Comparison of ENCODE assay signal across 8 cellular contexts in genomic region chr11:34105957-34106504, GRCh38. TPM values are rescaled to one million over a fixed set of nuclear protein-coding genes. Genes with fewer than 3 reads are reported as not detected.
DNase-seq lines count a peak whose midpoint lies in the region; ATAC-seq and TF ChIP-seq lines count a peak whose summit lies in the region.

No MANE protein-coding gene starts in this region.

- peaks cover 0 to 2% of the 10 kb centered on the region in 2 donors for H3K27me3 Mint-ChIP-seq in CD4-positive, alpha-beta memory T cell

- peaks cover 24% of the 10 kb centered on the region for H3K36me3 ChIP-seq in CD4-positive, alpha-beta memory T cell (ENCODE audit: insufficient read depth, low read length)
- H3K36me3 ChIP-seq in right lobe of liver (peaks cover 0 to 34% (median 4%) of the 10 kb centered on the region in 4 donors), upper lobe of left lung (peaks cover 0 to 31% (median 7%) of the 10 kb centered on the region in 4 donors)

- 2% methylated on average over 11 of the region's 17 CpGs for WGBS in right lobe of liver (ENCODE audit: insufficient coverage, low coverage, low lambda C conversion rate, missing lambda C conversion rate)
- WGBS in upper lobe of left lung, 2 donors: 2 to 3% methylated on average over 6 to 11 of the region's 17 CpGs

- TF ChIP-seq CTCF in astrocyte of the spinal cord (IDR thresholded peaks at IDR 0.05; ENCODE audit: low read depth, low read length): no peak
- TF ChIP-seq CTCF in right lobe of liver (IDR thresholded peaks at IDR 0.05): no peak
- no peak for TF ChIP-seq CTCF in upper lobe of left lung (IDR thresholded peaks at IDR 0.05)

- H3K4me1 ChIP-seq in CD4-positive, alpha-beta memory T cell (ENCODE audit: insufficient read depth, low read length): peaks cover 31% of the 10 kb centered on the region
- peaks cover 0 to 20% (median 2%) of the 10 kb centered on the region in 4 donors for H3K4me1 ChIP-seq in right lobe of liver
- peaks cover 16 to 30% (median 19%) of the 10 kb centered on the region in 4 donors for H3K4me1 ChIP-seq in upper lobe of left lung

- no peak for TF ChIP-seq POLR2A in right lobe of liver (IDR thresholded peaks at IDR 0.05)
- TF ChIP-seq POLR2A in upper lobe of left lung (IDR thresholded peaks at IDR 0.05): no peak

- no peaks in the 10 kb centered on the region for H3K9me3 ChIP-seq in CD4-positive, alpha-beta memory T cell (ENCODE audit: control insufficient read depth in 1 of 2, low read length in 2 of 2)
- H3K9me3 ChIP-seq in right lobe of liver: no peaks in the 10 kb centered on the region
- no peaks in the 10 kb centered on the region for H3K9me3 ChIP-seq in upper lobe of left lung

- H3K4me3 Mint-ChIP-seq in CD4-positive, alpha-beta memory T cell: peak overlapping the region; percentile 95 to 98 (median 97)

- no peaks in the 10 kb centered on the region for H3K27me3 ChIP-seq in CD4-positive, alpha-beta memory T cell (ENCODE audit: insufficient read depth, low read length)
- H3K27me3 ChIP-seq in right lobe of liver (no peaks in the 10 kb centered on the region), upper lobe of left lung (no peaks in the 10 kb centered on the region)

- H3K36me3 Mint-ChIP-seq in CD4-positive, alpha-beta memory T cell: peaks cover 14 to 50% of the 10 kb centered on the region in 2 donors

- no peak for ATAC-seq in right lobe of liver
- ATAC-seq in upper lobe of left lung (ENCODE audit: low FRiP score in 2 of 2): no peak
- ATAC-seq in left colon: no peak

- intact Hi-C loops in CD4-positive, alpha-beta memory T cell (cut with micrococcal nuclease): loop anchor here (1.0 to 10.0 kb wide), 6 partner anchors 20 to 332 kb away; partner anchors contain the start of genes ABTB2, CAPRIN1, CAT and FBXO3
- intact Hi-C loops in right lobe of liver (cut with DNase I): loop anchor here in 1 of 2 donors (10.0 kb wide), 1 partner anchor 111 kb away; no protein-coding TSS in a partner anchor
- intact Hi-C loops in left colon (cut with DNase I, micrococcal nuclease): loop anchor here in 1 of 2 donors (5.0 kb wide), 1 partner anchor 54 kb away; the partner anchor contains the start of gene CAPRIN1

- DNase-seq in CD4-positive, alpha-beta memory T cell: no peak
- DNase-seq in HS-27A (ENCODE audit: low read depth) (peak; percentile 29), astrocyte of the spinal cord (ENCODE audit: low read depth, low spot score) (peak; percentile 10), right lobe of liver (no peak), upper lobe of left lung (no peak), iPS-NIHi11 (ENCODE audit: low spot score) (no peak), OCI-M2 (lab: John Stamatoyannopoulos, UW; ENCODE audit: unreplicated experiment) (no peak), left colon (no peak)

- TF ChIP-seq EP300 in upper lobe of left lung (IDR thresholded peaks at IDR 0.05): no peak

- H3K4me1 Mint-ChIP-seq in CD4-positive, alpha-beta memory T cell: peaks cover 42 to 67% (median 51%) of the 10 kb centered on the region in 4 donors

- POLR2A ChIA-PET in CD4-positive, alpha-beta memory T cell (lab: Charles Lee; ENCODE audit: partially characterized antibody): interaction anchor here (0.6 to 7.0 kb wide), 16 partner anchors 8 to 926 kb away, joined by 3 to 157 read pairs (median 6); partner anchors contain the start of genes ABTB2, APIP, CAPRIN1 and CAT

- H3K4me3 ChIP-seq in CD4-positive, alpha-beta memory T cell (ENCODE audit: low read length in 2 of 2): peak overlapping the region; percentile 83 to 86
- H3K4me3 ChIP-seq in astrocyte of the spinal cord (ENCODE audit: low read depth, low read length) (peak overlapping the region; percentile 92), right lobe of liver (peak overlapping the region; percentile 86 to 94 (median 88)), upper lobe of left lung (peak overlapping the region; percentile 70 to 93 (median 86))

- peak overlapping the region; percentile 90 for H3K27ac ChIP-seq in CD4-positive, alpha-beta memory T cell (ENCODE audit: low read depth, low read length)
- H3K27ac ChIP-seq in right lobe of liver (peak overlapping the region; percentile 88 to 90 (median 90)), upper lobe of left lung (peak overlapping the region; percentile 92 to 97 (median 94))

- CTCF ChIA-PET in CD4-positive, alpha-beta memory T cell (lab: Charles Lee; ENCODE audit: partially characterized antibody): interaction anchor here (0.6 to 2.7 kb wide), 8 partner anchors 8 to 336 kb away, joined by 3 to 15 read pairs (median 4); partner anchors contain the start of gene CAPRIN1

- peaks cover 0 to 7% (median 0%) of the 10 kb centered on the region in 8 donors for H3K9me3 Mint-ChIP-seq in CD4-positive, alpha-beta memory T cell

- H3K27ac Mint-ChIP-seq in CD4-positive, alpha-beta memory T cell: peak overlapping the region; percentile 99 to 100 (median 99)

- in situ Hi-C loops in astrocyte of the spinal cord (cut with HindIII; ENCODE audit: low sequenced_read_pairs): no loop called here

RNA-seq across cellular contexts. Expression of gene NAT10, which starts 0.6 kb away (rescaled TPM):
- total RNA-seq in CD4-positive, alpha-beta memory T cell: 10 to 100 TPM; 73.6 to 81.5 TPM
- 10 to 100 TPM; 28.0 to 49.3 TPM for polyA plus RNA-seq in CD4-positive, alpha-beta memory T cell
- total RNA-seq in right lobe of liver (10 to 100 TPM; 11.9 to 22.9 (median 19.1) TPM), upper lobe of left lung (10 to 100 TPM; 19.3 to 69.1 (median 32.5) TPM), left colon (10 to 100 TPM; 22.5 to 30.6 TPM)

RNA-seq across cellular contexts. Expression of gene CAPRIN1, which starts 54.5 kb away (rescaled TPM):
- total RNA-seq in CD4-positive, alpha-beta memory T cell: 100 to 1,000 TPM; 160 to 176 TPM
- 10 to 100 TPM; 43.3 to 97.1 TPM for polyA plus RNA-seq in CD4-positive, alpha-beta memory T cell
- total RNA-seq in right lobe of liver (10 to 100 TPM; 60.0 to 87.6 (median 71.2) TPM), upper lobe of left lung (100 to 1,000 TPM; 144 to 265 (median 153) TPM), left colon (100 to 1,000 TPM; 150 to 166 TPM)

Comparison
In these comparisons a context has a peak if more than half of its experiments do, and no peak if none do; other contexts are left out.
1. DNase-seq: peak in HS-27A (single experiment) and astrocyte of the spinal cord (single experiment); none in CD4-positive, alpha-beta memory T cell (0 of 5), right lobe of liver (0 of 3), upper lobe of left lung (0 of 2), iPS-NIHi11 (single experiment), OCI-M2 (single experiment) and left colon (0 of 2).
2. Peak in every context shown above with its lines, with median percentiles within 50 percentile points of each other: H3K27ac ChIP-seq and H3K4me3 ChIP-seq.